Comparison of ENCODE assay signal across 1 cellular context in the genomic region with DNA sequence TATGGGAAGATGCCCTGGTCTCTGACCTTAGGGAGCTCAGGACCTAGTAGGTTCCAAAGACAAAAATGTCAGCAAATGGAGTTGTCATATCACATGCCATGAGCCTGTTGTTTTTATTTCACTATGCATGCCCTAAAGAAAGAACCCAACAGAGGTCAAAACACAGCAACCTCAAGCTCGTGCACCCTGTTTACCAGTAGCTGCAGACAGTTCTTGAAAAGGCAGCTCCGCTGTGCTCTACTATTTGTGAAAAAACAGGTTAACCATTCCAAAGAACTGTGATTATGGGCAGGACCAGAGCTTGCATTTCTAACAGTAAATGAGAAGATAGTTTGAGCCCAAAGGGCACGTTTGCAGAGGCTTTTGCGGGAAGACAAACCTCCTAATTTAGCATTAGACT.
TF ChIP-seq lines count a peak whose summit lies in the region.

No MANE protein-coding gene starts in this region.

TF ChIP-seq in H1, 55 proteins besides CTCF, POLR2A, EP300 and RAD21:
- TF ChIP-seq SUZ12 (IDR thresholded peaks at IDR 0.05; ENCODE audit: low read length) (no peak), TBP (IDR thresholded peaks at IDR 0.05; ENCODE audit: low read depth, low read length) (no peak), RXRA (IDR thresholded peaks at IDR 0.05; ENCODE audit: insufficient read depth, low read depth, low read length) (no peak), MAFK (IDR thresholded peaks at IDR 0.05; ENCODE audit: low read depth, low read length) (no peak), CEBPB (IDR thresholded peaks at IDR 0.05; ENCODE audit: low read depth, low read length) (no peak)
